Comparison of ENCODE assay signal across 19 cellular contexts in the genomic region with DNA sequence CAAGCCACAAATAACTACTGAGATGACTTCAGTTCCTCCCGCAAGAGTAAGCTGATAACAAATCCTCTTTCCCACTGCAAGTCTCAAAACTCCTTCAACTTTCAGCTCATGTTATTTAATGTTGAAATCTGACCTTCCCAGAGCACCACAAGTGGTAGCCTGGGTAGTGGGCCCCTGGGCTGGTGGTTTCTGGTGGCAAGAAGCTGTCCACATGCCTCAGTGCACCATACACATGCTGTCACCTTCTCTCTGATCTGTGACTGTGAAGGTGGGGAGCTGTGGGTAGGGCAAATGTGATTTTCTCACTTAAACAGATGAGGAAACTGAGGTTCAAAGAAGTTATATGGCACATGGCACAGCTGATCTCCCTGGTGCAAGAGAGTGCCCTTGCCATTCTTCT.
"Had no signal": no experiment of that assay in that cellular context is flagged by ENCODE, and none has a peak within 500 bp of the region (broad histone marks: within the 10 kb centered on the region; RNA-seq: fewer than 3 reads in every experiment).

No MANE protein-coding gene starts in this region.

- H3K4me1 ChIP-seq: suprapubic skin, thyroid gland, upper lobe of right lung, vagina had no signal

- ATAC-seq: heart left ventricle; naive thymus-derived CD4-positive, alpha-beta T cell; psoas muscle; sciatic nerve; upper lobe of right lung had no signal

- H3K9me3 ChIP-seq: neutrophil, psoas muscle, suprapubic skin, thyroid gland, upper lobe of right lung, vagina had no signal

- H3K36me3 ChIP-seq: heart left ventricle, neutrophil, suprapubic skin, thyroid gland, upper lobe of right lung, vagina had no signal

- H3K27me3 Mint-ChIP-seq: naive thymus-derived CD4-positive, alpha-beta T cell had no signal

- H3K27me3 ChIP-seq: heart left ventricle, neutrophil, spleen, suprapubic skin, thyroid gland, upper lobe of right lung, vagina had no signal

- H3K27ac Mint-ChIP-seq: naive thymus-derived CD4-positive, alpha-beta T cell had no signal

- H3K4me3 ChIP-seq: heart left ventricle, psoas muscle, spleen, suprapubic skin, thyroid gland, upper lobe of right lung, vagina had no signal

- H3K4me3 Mint-ChIP-seq: naive thymus-derived CD4-positive, alpha-beta T cell; nephron progenitor cell had no signal

- H3K27ac ChIP-seq: neutrophil, psoas muscle, spleen, suprapubic skin, thyroid gland, upper lobe of right lung, vagina had no signal

- DNase-seq: cortex of kidney; effector memory CD4-positive, alpha-beta T cell; heart left ventricle; hippocampal formation; naive thymus-derived CD4-positive, alpha-beta T cell; nephron progenitor cell; psoas muscle; retina; spleen; stimulated activated CD4-positive, alpha-beta T cell treated with anti-CD3 and anti-CD28 coated beads, Interleukin-15, amount 100 ng/mL, for 24 hours; stimulated activated CD4-positive, alpha-beta T cell treated with anti-CD3 and anti-CD28 coated beads, Interleukin-1b, Interleukin-23, amount 100 ng/mL, for 48 hours; stimulated activated CD4-positive, alpha-beta T cell treated with anti-CD3 and anti-CD28 coated beads, Interleukin-4, amount 100 ng/mL, for 4 hours; stimulated activated naive CD4-positive, alpha-beta T cell; thyroid gland; upper lobe of right lung had no signal
